Comparison of ENCODE assay signal across 10 cellular contexts in genomic region chr4:152399246-152399645, GRCh38.
DNase-seq lines count a peak whose midpoint lies in the region; ATAC-seq and TF ChIP-seq lines count a peak whose summit lies in the region.
"Had no signal": no experiment of that assay in that cellular context is flagged by ENCODE, and none has a peak within 500 bp of the region (broad histone marks: within the 10 kb centered on the region; RNA-seq: fewer than 3 reads in every experiment).

No MANE protein-coding gene starts in this region.

- H3K36me3 Mint-ChIP-seq in CD4-positive, CD25-positive, alpha-beta regulatory T cell, result peaks cover 22% of the 10 kb centered on the region
- peaks cover 23% of the 10 kb centered on the region for H3K36me3 Mint-ChIP-seq in activated CD8-positive, alpha-beta T cell treated with anti-CD3 and anti-CD28 coated beads for 36 hours (ENCODE audit: low read depth)

- H3K9me3 Mint-ChIP-seq in CD4-positive, CD25-positive, alpha-beta regulatory T cell, result peaks cover 0 to 1% (median 0%) of the 10 kb centered on the region in 7 donors
- no peaks in the 10 kb centered on the region for H3K9me3 Mint-ChIP-seq in activated CD8-positive, alpha-beta T cell treated with anti-CD3 and anti-CD28 coated beads for 36 hours
- H3K9me3 Mint-ChIP-seq: activated CD4-positive, alpha-beta memory T cell treated with anti-CD3 and anti-CD28 coated beads for 36 hours had no signal

- no peaks in the 10 kb centered on the region for H3K9me3 ChIP-seq in CD4-positive, CD25-positive, alpha-beta regulatory T cell (ENCODE audit: control insufficient read depth in 2 of 2, low read length in 2 of 2)
- H3K9me3 ChIP-seq in Karpas-422 (ENCODE audit: low read length), result no peaks in the 10 kb centered on the region
- no peaks in the 10 kb centered on the region for H3K9me3 ChIP-seq in smooth muscle cell (replicated peaks; ENCODE audit: low read depth)

- DNase-seq in CD4-positive, CD25-positive, alpha-beta regulatory T cell, result peak in 1 of 3 donors; percentile 51
- DNase-seq in Karpas-422 (peak; percentile 85), smooth muscle cell (lab: John Stamatoyannopoulos, UW; ENCODE audit: unreplicated experiment) (no peak), C1 segment of cervical spinal cord (lab: John Stamatoyannopoulos, UW) (no peak), hippocampal formation (lab: John Stamatoyannopoulos, UW) (no peak)
- DNase-seq in activated CD8-positive, alpha-beta T cell treated with anti-CD3 and anti-CD28 coated beads for 36 hours, result no peak
- DNase-seq: activated CD4-positive, alpha-beta memory T cell treated with anti-CD3 and anti-CD28 coated beads for 36 hours; NCI-H1092 treated with DMSO at 0.1 percent for 48 hours had no signal

- ATAC-seq in CD4-positive, CD25-positive, alpha-beta regulatory T cell (ENCODE audit: low read depth in 2 of 2), result peak in 1 of 2 donors; percentile 42
- peak; percentile 56 for ATAC-seq in GM19397 (IDR thresholded peaks at IDR 0.05; ENCODE audit: unreplicated experiment)
- peak; percentile 55 for ATAC-seq in activated CD8-positive, alpha-beta T cell treated with anti-CD3 and anti-CD28 coated beads for 36 hours
- ATAC-seq in GM19023 (IDR thresholded peaks at IDR 0.05; ENCODE audit: unreplicated experiment), result no peak

- H3K79me2 ChIP-seq in Karpas-422 (ENCODE audit: low read length) (no peaks in the 10 kb centered on the region), smooth muscle cell (ENCODE audit: low read depth) (peaks cover 9% of the 10 kb centered on the region)

- peaks cover 3% of the 10 kb centered on the region for H3K36me3 ChIP-seq in CD4-positive, CD25-positive, alpha-beta regulatory T cell (ENCODE audit: control insufficient read depth, insufficient read depth, low read length)
- no peaks in the 10 kb centered on the region for H3K36me3 ChIP-seq in Karpas-422 (ENCODE audit: insufficient read depth, low read length)
- H3K36me3 ChIP-seq in smooth muscle cell (ENCODE audit: low read depth), result no peaks in the 10 kb centered on the region

- no peaks in the 10 kb centered on the region for H3K9me2 ChIP-seq in Karpas-422 (replicated peaks; ENCODE audit: insufficient read depth, low read length)

- CTCF ChIA-PET in activated CD8-positive, alpha-beta T cell treated with anti-CD3 and anti-CD28 coated beads for 36 hours (lab: Charles Lee), result interaction anchor here (0.6 to 1.8 kb wide), 2 partner anchors 9 to 240 kb away, joined by 3 to 14 read pairs; no protein-coding TSS in a partner anchor

- H3K4me2 ChIP-seq in Karpas-422 (ENCODE audit: low read depth, low read length, poor library complexity, severe bottlenecking) (peak overlapping the region; percentile 33), smooth muscle cell (no peak overlapping the region)

- peak overlapping the region in 2 of 4 donors; percentile 7 to 10 for H3K4me3 Mint-ChIP-seq in CD4-positive, CD25-positive, alpha-beta regulatory T cell
- no peak overlapping the region for H3K4me3 Mint-ChIP-seq in activated CD8-positive, alpha-beta T cell treated with anti-CD3 and anti-CD28 coated beads for 36 hours
- H3K4me3 Mint-ChIP-seq: activated CD4-positive, alpha-beta memory T cell treated with anti-CD3 and anti-CD28 coated beads for 36 hours had no signal

- H3K4me3 ChIP-seq in CD4-positive, CD25-positive, alpha-beta regulatory T cell (ENCODE audit: low read depth, low read length), result peak overlapping the region; percentile 23
- H3K4me3 ChIP-seq in Karpas-422 (ENCODE audit: low read length) (no peak overlapping the region), smooth muscle cell (no peak overlapping the region)

- peak overlapping the region; percentile 3 for H3K27ac ChIP-seq in CD4-positive, CD25-positive, alpha-beta regulatory T cell (ENCODE audit: insufficient read depth, low read length, poor library complexity, severe bottlenecking)
- no peak overlapping the region for H3K27ac ChIP-seq in Karpas-422 (ENCODE audit: low read length)
- no peak overlapping the region for H3K27ac ChIP-seq in smooth muscle cell (ENCODE audit: low read depth)

- H3F3A ChIP-seq in smooth muscle cell (ENCODE audit: low read depth), result no peaks in the 10 kb centered on the region

- H3K27ac Mint-ChIP-seq in CD4-positive, CD25-positive, alpha-beta regulatory T cell, result peak overlapping the region in 1 of 3 donors; percentile 42
- H3K27ac Mint-ChIP-seq in activated CD8-positive, alpha-beta T cell treated with anti-CD3 and anti-CD28 coated beads for 36 hours, result peak overlapping the region; percentile 35
- H3K27ac Mint-ChIP-seq: activated CD4-positive, alpha-beta memory T cell treated with anti-CD3 and anti-CD28 coated beads for 36 hours had no signal

- POLR2A ChIA-PET in activated CD8-positive, alpha-beta T cell treated with anti-CD3 and anti-CD28 coated beads for 36 hours (lab: Charles Lee), result interaction anchor here (0.8 kb wide), 1 partner anchor 27 kb away, joined by 3 read pairs; no protein-coding TSS in a partner anchor

- no peaks in the 10 kb centered on the region for H3K27me3 Mint-ChIP-seq in CD4-positive, CD25-positive, alpha-beta regulatory T cell
- no peaks in the 10 kb centered on the region for H3K27me3 Mint-ChIP-seq in activated CD8-positive, alpha-beta T cell treated with anti-CD3 and anti-CD28 coated beads for 36 hours
- H3K27me3 Mint-ChIP-seq: activated CD4-positive, alpha-beta memory T cell treated with anti-CD3 and anti-CD28 coated beads for 36 hours had no signal

- H3K4me1 Mint-ChIP-seq in CD4-positive, CD25-positive, alpha-beta regulatory T cell, result peaks cover 36 to 60% (median 50%) of the 10 kb centered on the region in 4 donors
- H3K4me1 Mint-ChIP-seq in activated CD8-positive, alpha-beta T cell treated with anti-CD3 and anti-CD28 coated beads for 36 hours (ENCODE audit: low read depth), result peaks cover 37% of the 10 kb centered on the region

- TF ChIP-seq CTCF in activated CD8-positive, alpha-beta T cell treated with anti-CD3 and anti-CD28 coated beads for 36 hours (IDR thresholded peaks at IDR 0.05), result no peak
- no peak for TF ChIP-seq CTCF in smooth muscle cell (IDR thresholded peaks at IDR 0.05; ENCODE audit: borderline replicate concordance, insufficient read depth, poor library complexity, severe bottlenecking)

- H4K20me1 ChIP-seq in Karpas-422 (ENCODE audit: insufficient read depth, low read depth, low read length), result peaks cover 86% of the 10 kb centered on the region
- peaks cover 50% of the 10 kb centered on the region for H4K20me1 ChIP-seq in smooth muscle cell (ENCODE audit: low read depth)

- H3K4me1 ChIP-seq in CD4-positive, CD25-positive, alpha-beta regulatory T cell (ENCODE audit: control insufficient read depth, insufficient read depth, low read length, poor library complexity, severe bottlenecking), result peaks cover 15% of the 10 kb centered on the region
- H3K4me1 ChIP-seq in Karpas-422 (ENCODE audit: low read length), result peaks cover 15% of the 10 kb centered on the region
- H3K4me1 ChIP-seq in smooth muscle cell (ENCODE audit: low read depth), result no peaks in the 10 kb centered on the region

- H2AFZ ChIP-seq in Karpas-422 (ENCODE audit: low read length) (no peak overlapping the region), smooth muscle cell (ENCODE audit: low read depth) (no peak overlapping the region)

- intact Hi-C loops in activated CD8-positive, alpha-beta T cell treated with anti-CD3 and anti-CD28 coated beads for 36 hours (cut with micrococcal nuclease), result no loop called here

- H3K9ac ChIP-seq in Karpas-422 (ENCODE audit: low read length) (no peak overlapping the region), smooth muscle cell (ENCODE audit: low read depth) (no peak overlapping the region)

- no peaks in the 10 kb centered on the region for H3K27me3 ChIP-seq in CD4-positive, CD25-positive, alpha-beta regulatory T cell (ENCODE audit: control insufficient read depth, insufficient read depth, low read length)
- H3K27me3 ChIP-seq in Karpas-422 (ENCODE audit: low read length), result no peaks in the 10 kb centered on the region
- no peaks in the 10 kb centered on the region for H3K27me3 ChIP-seq in smooth muscle cell (ENCODE audit: low read depth)
